ENCODE assay signal across 15 cellular contexts in the genomic region with DNA sequence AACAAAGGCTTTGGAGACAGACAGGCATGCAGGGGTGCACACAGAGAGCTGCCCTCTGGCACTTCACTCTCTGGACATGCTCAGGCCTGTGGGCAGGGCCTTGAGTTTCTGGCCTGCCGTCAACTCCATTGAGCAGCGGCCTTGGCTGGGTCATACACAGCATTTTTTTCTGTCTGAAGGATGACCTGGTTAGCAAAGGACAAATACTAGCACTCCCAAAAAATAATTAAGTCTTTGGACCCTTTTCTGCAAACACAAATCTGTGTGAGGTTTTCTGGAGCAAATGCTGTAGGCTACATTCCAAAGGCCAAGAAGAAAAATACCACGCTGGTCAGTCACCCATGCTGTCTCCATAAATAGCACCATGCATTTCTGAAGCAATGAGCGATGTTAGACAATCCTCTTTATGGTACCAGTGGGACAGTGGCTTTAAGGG.
A peak's percentile ranks its signal among the peaks of the same experiment; 100 is the strongest.
DNase-seq lines count a peak whose midpoint lies in the region; TF ChIP-seq lines count a peak whose summit lies in the region.
"Had no signal": no experiment of that assay in that cellular context is flagged by ENCODE, and none has a peak within 500 bp of the region (broad histone marks: within the 10 kb centered on the region; RNA-seq: fewer than 3 reads in every experiment).

No MANE protein-coding gene starts in this region.

- H3K4me3 ChIP-seq in AG04450 (ENCODE audit: low read depth, low read length) (no peak overlapping the region), adrenal gland (no peak overlapping the region), fibroblast of villous mesenchyme (ENCODE audit: low read depth, low read length) (no peak overlapping the region)
- H3K4me3 ChIP-seq: A549 had no signal

- peaks cover 8% of the 10 kb centered on the region for H3K27me3 Mint-ChIP-seq in nephron progenitor cell (ENCODE audit: low read depth, poor library complexity)

- H3K36me3 ChIP-seq in adrenal gland (replicated peaks in 1 of 2): no peaks in the 10 kb centered on the region

- H3K4me1 ChIP-seq in adrenal gland (replicated peaks in 1 of 2): peaks cover 19 to 35% of the 10 kb centered on the region in 2 donors
- H3K4me1 ChIP-seq: A549 had no signal

- H3K9me3 Mint-ChIP-seq in nephron progenitor cell: peaks cover 7% of the 10 kb centered on the region
- H3K9me3 Mint-ChIP-seq: immature natural killer cell; natural killer cell treated with Interleukin-12 subunit alpha and Interleukin-12 subunit beta and Interleukin-15 and Interleukin-18, amount 100 ng/mL, for 72 hours had no signal

- H3K36me3 Mint-ChIP-seq in nephron progenitor cell (ENCODE audit: low read depth): no peaks in the 10 kb centered on the region
- H3K36me3 Mint-ChIP-seq: natural killer cell treated with Interleukin-12 subunit alpha and Interleukin-12 subunit beta and Interleukin-15 and Interleukin-18, amount 100 ng/mL, for 72 hours had no signal

- CTCF ChIA-PET in AG04450 (lab: Charles Lee): no interaction called here

- no peaks in the 10 kb centered on the region for H3K9me3 ChIP-seq in AG04450 (ENCODE audit: control insufficient read depth, insufficient read depth, low read length)
- no peaks in the 10 kb centered on the region for H3K9me3 ChIP-seq in adrenal gland (replicated peaks in 1 of 3)
- H3K9me3 ChIP-seq: A549 had no signal

- POLR2A ChIA-PET in AG04450 (lab: Yijun Ruan, JAX): interaction anchor here (1.1 kb wide), 1 partner anchor 371 kb away, joined by 3 read pairs; no protein-coding TSS in a partner anchor

- TF ChIP-seq CTCF in AG04450 (IDR thresholded peaks at IDR 0.05; ENCODE audit: low read depth, low read length): no peak
- TF ChIP-seq CTCF in adrenal gland (IDR thresholded peaks at IDR 0.05): no peak
- TF ChIP-seq CTCF in fibroblast of villous mesenchyme (IDR thresholded peaks at IDR 0.05; ENCODE audit: insufficient read depth, low read depth, low read length): no peak
- no peak for TF ChIP-seq CTCF in nephron progenitor cell (IDR thresholded peaks at IDR 0.05)

- H3K27ac ChIP-seq in AG04450 (ENCODE audit: low read depth, low read length) (peak overlapping the region; percentile 35), adrenal gland (peak overlapping the region in 4 of 5 donors; percentile 0 to 82 (median 36))
- H3K27ac ChIP-seq: A549 had no signal

- intact Hi-C loops in adrenal gland (cut with DNase I): no loop called here

- WGBS in adrenal gland, 4 donors: 34 to 58% (median 41%) methylated on average over 3 to 4 of the region's 4 CpGs

- H3K27me3 ChIP-seq in AG04450 (ENCODE audit: control insufficient read depth, insufficient read depth, low read length) (no peaks in the 10 kb centered on the region), adrenal gland (no peaks in the 10 kb centered on the region)

- no peak for DNase-seq in AG04450 (ENCODE audit: low read depth, low spot score)
- DNase-seq in adrenal gland: peak; percentile 53 to 81 (median 71)
- DNase-seq in fibroblast of villous mesenchyme (ENCODE audit: low read depth): peak; percentile 46
- peak; percentile 16 for DNase-seq in mucosa of gallbladder (ENCODE audit: low spot score)
- DNase-seq in SW 1271 (lab: John Stamatoyannopoulos, UW): no peak
- DNase-seq in T-helper 1 cell: no peak
- DNase-seq in nephron progenitor cell: no peak
- no peak for DNase-seq in activated CD4-positive, alpha-beta T cell treated with anti-CD3 and anti-CD28 coated beads, Interleukin-2, amount 50 U/mL, for 4 hours
- DNase-seq: activated T-cell treated with anti-CD3 and anti-CD28 coated beads, Interleukin-2, amount 50 U/mL, for 72 hours; immature natural killer cell; KG1; NCI-H2107; small intestine had no signal

- peaks cover 22% of the 10 kb centered on the region for H3K4me1 Mint-ChIP-seq in nephron progenitor cell

- no peak overlapping the region for H3K27ac Mint-ChIP-seq in nephron progenitor cell
- H3K27ac Mint-ChIP-seq: activated T-cell treated with anti-CD3 and anti-CD28 coated beads, Interleukin-2, amount 50 U/mL, for 72 hours; immature natural killer cell; natural killer cell treated with Interleukin-12 subunit alpha and Interleukin-12 subunit beta and Interleukin-15 and Interleukin-18, amount 100 ng/mL, for 72 hours had no signal

- TF ChIP-seq POLR2A in adrenal gland (IDR thresholded peaks at IDR 0.05): no peak

- H3K4me3 Mint-ChIP-seq in nephron progenitor cell: no peak overlapping the region
- H3K4me3 Mint-ChIP-seq: activated T-cell treated with anti-CD3 and anti-CD28 coated beads, Interleukin-2, amount 50 U/mL, for 72 hours; immature natural killer cell; natural killer cell treated with Interleukin-12 subunit alpha and Interleukin-12 subunit beta and Interleukin-15 and Interleukin-18, amount 100 ng/mL, for 72 hours had no signal

Comparison
In these comparisons a context has a peak if more than half of its experiments do, and no peak if none do; other contexts are left out.
1. DNase-seq: peak in adrenal gland (7 of 7), fibroblast of villous mesenchyme (single experiment) and mucosa of gallbladder (single experiment); none in AG04450 (single experiment), SW 1271 (0 of 2), T-helper 1 cell (0 of 5), nephron progenitor cell (single experiment) and activated CD4-positive, alpha-beta T cell treated with anti-CD3 and anti-CD28 coated beads, Interleukin-2, amount 50 U/mL, for 4 hours (0 of 2).